In genomic region chr10:12121673-12122072, GRCh38 we compare ENCODE assay signal across 1 cellular context.
TF ChIP-seq lines count a peak whose summit lies in the region.

No MANE protein-coding gene starts in this region.

TF ChIP-seq in GM23338, 12 proteins besides CTCF, POLR2A, EP300 and RAD21 (continued from another document):
- TF ChIP-seq ZNF462 (CRISPR knock-in tag; IDR thresholded peaks at IDR 0.05): no peak
- TF ChIP-seq ETS1 (IDR thresholded peaks at IDR 0.05): no peak
- no peak for TF ChIP-seq POLR2AphosphoS5 (IDR thresholded peaks at IDR 0.05; ENCODE audit: low read depth)
